In the genomic region with DNA sequence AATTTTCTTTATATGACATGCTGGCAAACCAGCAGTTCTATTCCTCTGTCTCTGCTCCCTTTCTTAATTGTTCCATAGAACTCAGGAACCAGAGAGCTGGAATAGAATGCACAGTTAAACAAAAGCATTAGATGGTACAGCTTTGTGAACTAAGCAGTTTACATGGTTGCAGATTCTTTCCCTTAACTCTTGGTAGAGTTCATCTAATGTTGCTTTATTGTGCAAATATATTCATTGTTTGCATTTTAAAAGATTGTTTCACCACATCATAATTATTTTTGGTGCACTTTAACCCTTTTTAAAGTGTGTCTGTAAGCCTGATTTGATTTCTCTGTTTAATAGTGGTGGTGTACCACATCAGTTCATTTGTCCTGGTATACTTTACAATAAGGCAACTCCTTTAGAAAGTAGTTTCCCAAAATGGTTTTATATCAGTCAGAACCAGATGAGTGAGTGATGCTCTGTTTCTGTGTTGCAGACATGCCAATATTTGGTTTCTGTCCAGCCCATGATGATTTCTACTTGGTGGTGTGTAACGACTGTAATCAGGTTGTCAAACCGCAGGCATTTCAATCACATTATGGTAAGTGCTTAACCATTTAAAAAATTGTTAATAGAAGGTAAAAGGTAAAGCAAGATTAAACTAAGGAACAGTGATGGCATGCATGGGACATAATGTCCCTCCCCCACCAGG, we compare ENCODE assay signal across 20 cellular contexts. TPM values are rescaled to one million over a fixed set of nuclear protein-coding genes. Genes with fewer than 3 reads are reported as not detected.
DNase-seq lines count a peak whose midpoint lies in the region; ATAC-seq, FAIRE-seq and TF ChIP-seq lines count a peak whose summit lies in the region.
"Had no signal": no experiment of that assay in that cellular context is flagged by ENCODE, and none has a peak within 500 bp of the region (broad histone marks: within the 10 kb centered on the region; RNA-seq: fewer than 3 reads in every experiment).

No MANE protein-coding gene starts in this region.

- H3K27ac Mint-ChIP-seq in astrocyte (ENCODE audit: unreplicated experiment) (no peak overlapping the region), neural progenitor cell (peak overlapping the region; percentile 21)

- H3K4me3 Mint-ChIP-seq in activated T-cell treated with anti-CD3 and anti-CD28 coated beads, Interleukin-2, amount 50 U/mL, for 4 hours = no peak overlapping the region
- H3K4me3 Mint-ChIP-seq in astrocyte (ENCODE audit: unreplicated experiment) (no peak overlapping the region), neural progenitor cell (no peak overlapping the region)

- no peaks in the 10 kb centered on the region for H3K9me3 ChIP-seq in KOPT-K1 (ENCODE audit: insufficient read depth, low read length, poor library complexity, severe bottlenecking)
- H3K9me3 ChIP-seq in astrocyte (ENCODE audit: insufficient read depth, low read depth, low read length) = no peaks in the 10 kb centered on the region
- no peaks in the 10 kb centered on the region for H3K9me3 ChIP-seq in neural progenitor cell (ENCODE audit: low read depth)
- H3K9me3 ChIP-seq: esophagus muscularis mucosa, heart right ventricle had no signal

- H3K79me2 ChIP-seq in astrocyte (ENCODE audit: insufficient read depth, low read length) (peaks cover 17% of the 10 kb centered on the region), neural progenitor cell (ENCODE audit: low read depth) (peaks cover 77% of the 10 kb centered on the region)

- H3F3A ChIP-seq in neural progenitor cell (ENCODE audit: low read depth) = peaks cover 17% of the 10 kb centered on the region

- H3K4me1 ChIP-seq in astrocyte (ENCODE audit: insufficient read depth, low read length) (peaks cover 10% of the 10 kb centered on the region), neural progenitor cell (peaks cover 43% of the 10 kb centered on the region)

- no peak overlapping the region for H2AFZ ChIP-seq in astrocyte (ENCODE audit: low read depth, low read length)
- no peak overlapping the region for H2AFZ ChIP-seq in neural progenitor cell (replicated peaks)

- H3K4me3 ChIP-seq in astrocyte (ENCODE audit: insufficient read depth, low read depth, low read length) (no peak overlapping the region), neural progenitor cell (no peak overlapping the region), coronary artery (no peak overlapping the region)
- H3K4me3 ChIP-seq: esophagus muscularis mucosa, heart right ventricle had no signal

- no peak overlapping the region for H3K9ac ChIP-seq in astrocyte (ENCODE audit: low read length)
- H3K9ac ChIP-seq in neural progenitor cell = no peak overlapping the region

- no peaks in the 10 kb centered on the region for H3K9me3 Mint-ChIP-seq in activated T-cell treated with anti-CD3 and anti-CD28 coated beads, Interleukin-2, amount 50 U/mL, for 4 hours
- H3K9me3 Mint-ChIP-seq in astrocyte (ENCODE audit: unreplicated experiment) (peaks cover 4% of the 10 kb centered on the region), neural progenitor cell (no peaks in the 10 kb centered on the region)

- H3K27ac ChIP-seq in KOPT-K1 (ENCODE audit: low read depth, low read length, poor library complexity, severe bottlenecking) (peak overlapping the region; percentile 12), astrocyte (ENCODE audit: low read depth, low read length) (no peak overlapping the region), neural progenitor cell (peak overlapping the region; percentile 72), coronary artery (no peak overlapping the region)

- H3K4me1 Mint-ChIP-seq in activated T-cell treated with anti-CD3 and anti-CD28 coated beads, Interleukin-2, amount 50 U/mL, for 4 hours (ENCODE audit: low read depth) = peaks cover 46% of the 10 kb centered on the region
- peaks cover 55% of the 10 kb centered on the region for H3K4me1 Mint-ChIP-seq in astrocyte (ENCODE audit: low read depth, unreplicated experiment)
- H3K4me1 Mint-ChIP-seq in neural progenitor cell = peaks cover 51% of the 10 kb centered on the region

- H3K27me3 ChIP-seq in astrocyte (ENCODE audit: insufficient read depth, low read length) (no peaks in the 10 kb centered on the region), neural progenitor cell (no peaks in the 10 kb centered on the region)
- H3K27me3 ChIP-seq: esophagus muscularis mucosa, heart right ventricle had no signal

- H3K27me3 Mint-ChIP-seq in activated T-cell treated with anti-CD3 and anti-CD28 coated beads, Interleukin-2, amount 50 U/mL, for 4 hours (ENCODE audit: low read depth) = no peaks in the 10 kb centered on the region
- H3K27me3 Mint-ChIP-seq in astrocyte (ENCODE audit: low read depth, unreplicated experiment) (no peaks in the 10 kb centered on the region), neural progenitor cell (ENCODE audit: insufficient read depth, low read depth) (no peaks in the 10 kb centered on the region)

- peaks cover 16% of the 10 kb centered on the region for H3K36me3 Mint-ChIP-seq in activated T-cell treated with anti-CD3 and anti-CD28 coated beads, Interleukin-2, amount 50 U/mL, for 4 hours (ENCODE audit: insufficient read depth)
- H3K36me3 Mint-ChIP-seq in astrocyte (ENCODE audit: low read depth, unreplicated experiment) = peaks cover 6% of the 10 kb centered on the region
- H3K36me3 Mint-ChIP-seq in neural progenitor cell = peaks cover 10% of the 10 kb centered on the region

- H3K36me3 ChIP-seq in KOPT-K1 (ENCODE audit: insufficient read depth, low read length) = peaks cover 42% of the 10 kb centered on the region
- peaks cover 9% of the 10 kb centered on the region for H3K36me3 ChIP-seq in astrocyte (ENCODE audit: insufficient read depth, low read length)
- no peaks in the 10 kb centered on the region for H3K36me3 ChIP-seq in neural progenitor cell

- TF ChIP-seq CTCF in astrocyte (IDR thresholded peaks at IDR 0.05; ENCODE audit: insufficient read depth, low read depth, low read length) (no peak), neural progenitor cell (IDR thresholded peaks at IDR 0.05) (no peak), coronary artery (IDR thresholded peaks at IDR 0.05) (no peak)

- peak; percentile 50 for FAIRE-seq in astrocyte (lab: Jason Lieb, UNC)
- FAIRE-seq: H54 had no signal

- ATAC-seq in activated T-cell treated with anti-CD3 and anti-CD28 coated beads, Interleukin-2, amount 50 U/mL, for 4 hours = peak; percentile 58 to 73
- ATAC-seq: heart right ventricle had no signal

- no peak overlapping the region for H3K4me2 ChIP-seq in astrocyte (ENCODE audit: low read length)
- H3K4me2 ChIP-seq in neural progenitor cell = peak overlapping the region; percentile 63

- DNase-seq in activated T-cell treated with anti-CD3 and anti-CD28 coated beads, Interleukin-2, amount 50 U/mL, for 4 hours = no peak
- DNase-seq in activated T-cell treated with anti-CD3 and anti-CD28 coated beads, Interleukin-2, amount 50 U/mL, for 1 hour = no peak
- DNase-seq in astrocyte (ENCODE audit: low read depth) (no peak), neural progenitor cell (ENCODE audit: low spot score) (peak; percentile 38), NCI-H2081 (lab: John Stamatoyannopoulos, UW) (no peak), anterior cingulate cortex (lab: John Stamatoyannopoulos, UW) (no peak), coronary artery (ENCODE audit: low spot score) (no peak)
- DNase-seq: activated CD4-positive, alpha-beta T cell treated with anti-CD3 and anti-CD28 coated beads for 1 hour; EL; heart right ventricle; kidney; midbrain; NCI-H1436 treated with DMSO at 0.1 percent for 48 hours; NCI-H446; substantia nigra had no signal

- H4K20me1 ChIP-seq in astrocyte (ENCODE audit: insufficient read depth, low read length) = peaks cover 69% of the 10 kb centered on the region
- H4K20me1 ChIP-seq in neural progenitor cell (ENCODE audit: low read depth) = peaks cover 8% of the 10 kb centered on the region

RNA-seq across cellular contexts. Expression of a gene that starts 39.9 kb away (rescaled TPM):
- total RNA-seq in activated T-cell treated with anti-CD3 and anti-CD28 coated beads, Interleukin-2, amount 50 U/mL, for 4 hours = not detected
- not detected in 2 replicates for total RNA-seq in astrocyte
- not detected in 2 replicates for total RNA-seq in neural progenitor cell (ENCODE audit: low replicate concordance)
- total RNA-seq: dermis microvascular lymphatic vessel endothelial cell; esophagus muscularis mucosa; heart right ventricle; kidney; T-helper 2 cell treated with Interferon-gamma antibody and Interleukin-4, amounts not matched to agents 100 ng/mL and 5 ng/mL, for 36 hours had no signal

Comparison
In these comparisons a context has a peak if more than half of its experiments do, and no peak if none do; other contexts are left out.
1. H3K27ac ChIP-seq: peak in KOPT-K1 (single experiment) and neural progenitor cell (single experiment); none in astrocyte (single experiment) and coronary artery (0 of 2).